8 cellular contexts compared by ENCODE assay signal in the genomic region with DNA sequence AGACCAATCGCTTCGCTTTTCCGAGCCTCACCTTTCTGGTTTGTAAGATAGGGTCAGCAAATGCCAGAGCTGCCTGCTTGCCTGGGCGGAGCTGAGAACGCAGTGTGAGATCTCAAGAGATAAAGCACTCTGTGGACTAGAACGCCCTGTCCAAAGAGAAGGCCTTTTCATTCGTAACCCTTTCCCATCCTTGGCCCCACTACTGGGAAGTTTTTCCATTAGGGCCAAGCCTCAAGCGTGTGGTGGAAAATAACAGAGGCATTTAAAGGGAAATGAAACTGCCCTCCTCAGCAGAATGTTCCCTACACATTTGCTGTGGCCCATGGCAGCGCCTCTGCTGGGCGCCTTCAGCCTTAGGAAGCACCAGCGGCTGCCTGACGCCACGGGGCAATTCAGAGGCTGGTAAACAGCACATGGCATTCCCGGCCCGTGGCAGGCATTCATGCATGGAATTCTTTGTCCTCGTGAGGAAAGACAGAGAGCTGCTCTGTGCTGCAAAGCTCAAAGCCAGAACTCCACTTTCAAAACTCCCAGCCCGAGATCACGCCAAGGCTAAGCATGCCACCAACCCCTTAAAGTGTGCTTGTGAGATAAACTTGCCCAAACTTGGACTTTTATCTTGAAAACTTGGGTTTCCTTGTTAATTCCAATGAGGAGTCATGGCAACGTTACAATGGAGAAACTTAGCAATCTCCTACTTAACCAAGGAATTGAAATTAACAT. TPM values are rescaled to one million over a fixed set of nuclear protein-coding genes. Genes with fewer than 3 reads are reported as not detected.
A peak's percentile ranks its signal among the peaks of the same experiment; 100 is the strongest.
DNase-seq lines count a peak whose midpoint lies in the region; ATAC-seq, FAIRE-seq and TF ChIP-seq lines count a peak whose summit lies in the region.

No MANE protein-coding gene starts in this region.

- no peak overlapping the region for H3K4me2 ChIP-seq in OCI-LY7 (ENCODE audit: low read length)
- peak overlapping the region; percentile 88 for H3K4me2 ChIP-seq in HepG2 (ENCODE audit: low read depth, low read length)

- no peaks in the 10 kb centered on the region for H3K9me3 ChIP-seq in OCI-LY7 (ENCODE audit: low read length)
- no peaks in the 10 kb centered on the region for H3K9me3 ChIP-seq in HepG2 (ENCODE audit: low read length)
- no peaks in the 10 kb centered on the region for H3K9me3 ChIP-seq in subcutaneous abdominal adipose tissue (ENCODE audit: control insufficient read depth in 5 of 5, low read length in 5 of 5)

- TF ChIP-seq CTCF in GM20000 (IDR thresholded peaks at IDR 0.05; ENCODE audit: extremely low read depth, missing control alignments) (peak; percentile 4), OCI-LY7 (conservative IDR thresholded peaks at IDR 0.05; ENCODE audit: low read length) (peak; percentile 55), HepG2 (CRISPR knock-in tag; IDR thresholded peaks at IDR 0.05) (peak; percentile 67)

- H2AFZ ChIP-seq in ACC112 (ENCODE audit: low read length, unreplicated experiment) (peak overlapping the region; percentile 66), OCI-LY7 (ENCODE audit: low read length) (no peak overlapping the region), HepG2 (ENCODE audit: low read length) (peak overlapping the region; percentile 86)

- WGBS in HepG2 (ENCODE audit: low lambda C conversion rate) = 2% methylated on average over 12 of the region's 19 CpGs

- H4K20me1 ChIP-seq in OCI-LY7 (ENCODE audit: insufficient read depth, low read length) (no peaks in the 10 kb centered on the region), HepG2 (ENCODE audit: insufficient read depth, low read length) (no peaks in the 10 kb centered on the region)

- intact Hi-C loops in OCI-LY7 (cut with micrococcal nuclease; ENCODE audit: unreplicated experiment) (no loop called here), HepG2 (cut with micrococcal nuclease; ENCODE audit: unreplicated experiment) (loop anchor here (2.0 kb wide), 1 partner anchor 76 kb away; no protein-coding TSS in a partner anchor)

- H3K79me2 ChIP-seq in ACC112 (ENCODE audit: control insufficient read depth, insufficient read depth, low read length, unreplicated experiment) (no peaks in the 10 kb centered on the region), OCI-LY7 (ENCODE audit: insufficient read depth, low read depth, low read length) (no peaks in the 10 kb centered on the region), HepG2 (ENCODE audit: insufficient read depth, low read length) (no peaks in the 10 kb centered on the region)

- in situ Hi-C loops in HepG2 (cut with HindIII; ENCODE audit: extremely low pct_ligation_motif_present, low pct_unique_long_range_greater_than_20kb) = loop anchor here (5.0 kb wide), 1 partner anchor 34 kb away; no protein-coding TSS in a partner anchor

- H3K27ac ChIP-seq in ACC112 (ENCODE audit: low read depth, low read length) (peak overlapping the region; percentile 26), OCI-LY7 (ENCODE audit: low read depth, low read length, poor library complexity, severe bottlenecking) (no peak overlapping the region), HepG2 (ENCODE audit: extremely low read length, insufficient read depth, low read length) (peak overlapping the region; percentile 8), subcutaneous abdominal adipose tissue (ENCODE audit: low read depth, low read length) (peak overlapping the region; percentile 86)

- no peaks in the 10 kb centered on the region for H3K36me3 ChIP-seq in ACC112 (ENCODE audit: insufficient read depth, low read length)
- H3K36me3 ChIP-seq in OCI-LY7 (ENCODE audit: insufficient read depth, low read length) = no peaks in the 10 kb centered on the region
- H3K36me3 ChIP-seq in HepG2 (replicated peaks in 1 of 2; ENCODE audit: control insufficient read depth in 1 of 2, insufficient read depth in 2 of 2, low read length in 2 of 2) = no peaks in the 10 kb centered on the region
- H3K36me3 ChIP-seq in subcutaneous abdominal adipose tissue (ENCODE audit: control insufficient read depth in 5 of 5, insufficient read depth in 5 of 5, low read length in 5 of 5) = peaks cover 0 to 4% (median 0%) of the 10 kb centered on the region in 5 donors

- no peak for TF ChIP-seq POLR2A in HepG2 (IDR thresholded peaks at IDR 0.05; ENCODE audit: insufficient read depth in 1 of 2, low read depth in 2 of 2, low read length in 2 of 2)

- ATAC-seq in HepG2 (peak; percentile 92), GM18909 (IDR thresholded peaks at IDR 0.05; ENCODE audit: poor library complexity, unreplicated experiment) (no peak)

- TF ChIP-seq EP300 in HepG2 (IDR thresholded peaks at IDR 0.05; ENCODE audit: low read depth in 2 of 2, low read length in 2 of 2) (peak in 1 of 2 experiments; percentile 14; a peak in 1 of 4 replicates), HepG2 (CRISPR knock-in tag; IDR thresholded peaks at IDR 0.05; ENCODE audit: borderline replicate concordance) (peak; percentile 34; the same call in 1 of the 2 replicates)

- H3K9me2 ChIP-seq in OCI-LY7 (ENCODE audit: insufficient read depth, low read length) = no peaks in the 10 kb centered on the region

- no peak for DNase-seq in GM20000 (ENCODE audit: low spot score)
- peak; percentile 40 for DNase-seq in OCI-LY7 (ENCODE audit: low spot score)
- DNase-seq in dermis microvascular lymphatic vessel endothelial cell (ENCODE audit: low read depth in 2 of 2) = peak; percentile 76 to 86
- peak; percentile 88 for DNase-seq in HepG2 (ENCODE audit: low spot score)
- DNase-seq in HTR-8/SVneo (ENCODE audit: insufficient read length, low spot score) = no peak

- H3K9ac ChIP-seq in HepG2 (ENCODE audit: insufficient read depth, low read depth, low read length) (peak overlapping the region; percentile 45), subcutaneous abdominal adipose tissue (ENCODE audit: low read length in 5 of 5) (peak overlapping the region; percentile 16 to 65 (median 51))

- CTCF ChIA-PET in OCI-LY7 (lab: Charles Lee; ENCODE audit: unreplicated experiment) (no interaction called here), HepG2 (lab: Yijun Ruan, JAX; ENCODE audit: low intra/inter-chr PET ratio, low total read pairs) (interaction anchor here (1.2 kb wide), 1 partner anchor 52 kb away, joined by 3 read pairs; no protein-coding TSS in a partner anchor)

- H3K27me3 ChIP-seq in ACC112 (ENCODE audit: insufficient read depth, low read length) (no peaks in the 10 kb centered on the region), HepG2 (ENCODE audit: control insufficient read depth in 1 of 2, insufficient read depth in 2 of 2, low read length in 2 of 2) (peaks cover 5 to 25% of the 10 kb centered on the region in 2 experiments; a peak in 4 of 5 replicates), subcutaneous abdominal adipose tissue (ENCODE audit: control insufficient read depth in 5 of 5, insufficient read depth in 4 of 5, low read length in 5 of 5) (no peaks in the 10 kb centered on the region)

- H3K4me3 ChIP-seq in ACC112 (ENCODE audit: low read depth, low read length) (peak overlapping the region; percentile 69), OCI-LY7 (ENCODE audit: low read depth, low read length, poor library complexity, severe bottlenecking) (no peak overlapping the region), HepG2 (replicated peaks in 1 of 3; ENCODE audit: insufficient read depth in 1 of 3, low read depth in 2 of 3, low read length in 3 of 3) (peak overlapping the region; percentile 45 to 60 (median 51)), subcutaneous abdominal adipose tissue (ENCODE audit: low read depth in 1 of 5, low read length in 5 of 5) (peak overlapping the region in 3 of 5 donors; percentile 14 to 44 (median 30))

- BruUV-seq in OCI-LY7 (replicated peaks; lab: Mats Ljungman, UMichigan) = no TSS peak
- BruUV-seq in HepG2 (replicated peaks; lab: Mats Ljungman, UMichigan) = no TSS peak

- peak; percentile 75 for FAIRE-seq in HepG2 (lab: Jason Lieb, UNC)
- no peak for FAIRE-seq in HTR-8/SVneo (lab: Jason Lieb, UNC)

- peak; percentile 85 for TF ChIP-seq RAD21 in HepG2 (CRISPR knock-in tag; IDR thresholded peaks at IDR 0.05)

- POLR2A ChIA-PET in OCI-LY7 (lab: Charles Lee) (interaction anchor here (0.5 kb wide), 1 partner anchor 30 kb away, joined by 3 read pairs; no protein-coding TSS in a partner anchor), HepG2 (lab: Yijun Ruan, JAX) (interaction anchor here (0.5 to 1.6 kb wide), 8 partner anchors 8 to 219 kb away, joined by 3 to 4 read pairs (median 3); a partner anchor contains a TSS)

- H3K4me1 ChIP-seq in ACC112 (ENCODE audit: control insufficient read depth, insufficient read depth, low read length, unreplicated experiment) (peaks cover 14% of the 10 kb centered on the region), OCI-LY7 (ENCODE audit: insufficient read depth, low read length, poor library complexity, severe bottlenecking) (no peaks in the 10 kb centered on the region), HepG2 (ENCODE audit: insufficient read depth, low read length) (peaks cover 76% of the 10 kb centered on the region), subcutaneous abdominal adipose tissue (ENCODE audit: control insufficient read depth in 5 of 5, insufficient read depth in 5 of 5, low read length in 5 of 5) (peaks cover 10 to 52% (median 42%) of the 10 kb centered on the region in 5 donors)

RNA-seq across cellular contexts. Expression of a gene that starts 38.1 kb away (rescaled TPM):
- total RNA-seq in OCI-LY7 (2014; rRNA removed; shearing (Covaris generic)) = 0.08 and 0.28 TPM in 2 replicates
- total RNA-seq in OCI-LY7 (2022) (0.21 and 0.30 TPM in 2 replicates), dermis microvascular lymphatic vessel endothelial cell (231 and 244 TPM in 2 replicates), HepG2 (2016; rRNA removed; fragmentation: Illumina TruSeq; extraction: Trizol) (25.0 and 40.6 TPM in 2 replicates)
- total RNA-seq in HepG2 (2016; cell fraction: cytosol; rRNA removed; fragmentation: Illumina TruSeq; extraction: Trizol; ENCODE audit: low read depth) = 2.9 and 3.7 TPM in 2 replicates
- total RNA-seq in HepG2 (2016; cell fraction: insoluble cytoplasmic fraction; rRNA removed; fragmentation: Illumina TruSeq; extraction: Trizol) = 23.2 and 34.7 TPM in 2 replicates
- 6.6 and 7.4 TPM in 2 replicates for total RNA-seq in HepG2 (2016; cell fraction: membrane; rRNA removed; fragmentation: Illumina TruSeq; extraction: Trizol)
- total RNA-seq in HepG2 (2016; cell fraction: nucleus; rRNA removed; fragmentation: Illumina TruSeq; extraction: Trizol) = 76.4 and 80.4 TPM in 2 replicates
- 22.8 and 23.4 TPM in 2 replicates for polyA plus RNA-seq in HepG2 (2011; rRNA removed)
- 14.7 and 20.1 TPM in 2 replicates for polyA plus RNA-seq in HepG2 (2011; cell fraction: cytosol; rRNA removed)
- polyA plus RNA-seq in HepG2 (2011; cell fraction: nucleus; rRNA removed) = 57.1 and 57.5 TPM in 2 replicates
- polyA plus RNA-seq in HepG2 (2012) = 55.5 and 61.9 TPM in 2 replicates
- 0.98 and 1.1 TPM in 2 replicates for polyA plus RNA-seq in HepG2 (2016; cell fraction: cytosol; fragmentation: Illumina TruSeq; extraction: Trizol; ENCODE audit: low read depth)
- 11.6 and 12.9 TPM in 2 replicates for polyA plus RNA-seq in HepG2 (2016; cell fraction: insoluble cytoplasmic fraction; fragmentation: Illumina TruSeq; extraction: Trizol; ENCODE audit: low read depth)
- polyA plus RNA-seq in HepG2 (2016; cell fraction: membrane; fragmentation: Illumina TruSeq; extraction: Trizol; ENCODE audit: low read depth) = 2.0 and 2.1 TPM in 2 replicates
- polyA plus RNA-seq in HepG2 (2016; cell fraction: nucleus; fragmentation: Illumina TruSeq; extraction: Trizol; ENCODE audit: insufficient read depth, low read depth) = 33.5 and 38.4 TPM in 2 replicates
- 99.6 and 234 TPM in 2 replicates for polyA minus RNA-seq in HepG2 (2011; rRNA and poly(A)+ RNA removed; ENCODE audit: low replicate concordance)
- polyA minus RNA-seq in HepG2 (2011; cell fraction: cytosol; rRNA and poly(A)+ RNA removed) = 122 and 157 TPM in 2 replicates
- 192 and 213 TPM in 2 replicates for polyA minus RNA-seq in HepG2 (2011; cell fraction: nucleus; rRNA and poly(A)+ RNA removed)

Comparison
In these comparisons a context has a peak if more than half of its experiments do, and no peak if none do; other contexts are left out.
1. DNase-seq: peak in OCI-LY7 (single experiment), dermis microvascular lymphatic vessel endothelial cell (2 of 2) and HepG2 (single experiment); none in GM20000 (single experiment) and HTR-8/SVneo (single experiment).
2. CTCF ChIP-seq: peak in every context shown above with its lines; median percentile 67 in HepG2; 55 in OCI-LY7; 4 in GM20000.